In genomic region chr1:200306954-200307754, GRCh38 we compare ENCODE assay signal across 8 cellular contexts.
DNase-seq lines count a peak whose midpoint lies in the region; ATAC-seq and TF ChIP-seq lines count a peak whose summit lies in the region.

No MANE protein-coding gene starts in this region.

- ATAC-seq in GM21390 (IDR thresholded peaks at IDR 0.05; ENCODE audit: unreplicated experiment): peak; percentile 56

- no peak for TF ChIP-seq EP300 in esophagus muscularis mucosa (IDR thresholded peaks at IDR 0.05)

- no peaks in the 10 kb centered on the region for H3K36me3 ChIP-seq in esophagus muscularis mucosa

- no peak for TF ChIP-seq POLR2A in esophagus muscularis mucosa (IDR thresholded peaks at IDR 0.05; ENCODE audit: low read depth)

- 54% methylated on average over 8 of the region's 8 CpGs for WGBS in esophagus muscularis mucosa

- peak; percentile 16 for DNase-seq in activated CD4-positive, alpha-beta T cell treated with anti-CD3 and anti-CD28 coated beads for 48 hours
- no peak for DNase-seq in activated CD4-positive, alpha-beta T cell treated with anti-CD3 and anti-CD28 coated beads, Interleukin-2, amount 50 U/mL, for 4 hours
- DNase-seq in LNCaP clone FGC (ENCODE audit: low read depth) (peak; percentile 6), esophagus muscularis mucosa (ENCODE audit: extremely low spot score) (no peak), pons (ENCODE audit: low spot score) (peak; percentile 49)
- DNase-seq in T-helper 2 cell treated with Interferon-gamma antibody and Interleukin-4, amounts not matched to agents 5 μg/mL and 100 μg/mL, for 36 hours (ENCODE audit: low spot score): no peak
- no peak for DNase-seq in activated CD4-positive, CD25-positive, alpha-beta regulatory T cell treated with anti-CD3 and anti-CD28 coated beads, Interleukin-2, amount 50 U/mL, for 72 hours

- H3K27me3 ChIP-seq in esophagus muscularis mucosa: no peaks in the 10 kb centered on the region

- H3K27me3 Mint-ChIP-seq in T-helper 2 cell treated with Interferon-gamma antibody and Interleukin-4, amounts not matched to agents 5 μg/mL and 100 μg/mL, for 36 hours (ENCODE audit: low read depth): peaks cover 40% of the 10 kb centered on the region

- H3K36me3 Mint-ChIP-seq in T-helper 2 cell treated with Interferon-gamma antibody and Interleukin-4, amounts not matched to agents 5 μg/mL and 100 μg/mL, for 36 hours (ENCODE audit: low read depth): no peaks in the 10 kb centered on the region

- peaks cover 16% of the 10 kb centered on the region for H3K4me1 Mint-ChIP-seq in T-helper 2 cell treated with Interferon-gamma antibody and Interleukin-4, amounts not matched to agents 5 μg/mL and 100 μg/mL, for 36 hours (ENCODE audit: low read depth)

- no peak overlapping the region for H3K27ac ChIP-seq in esophagus muscularis mucosa (replicated peaks in 1 of 4)

- no peaks in the 10 kb centered on the region for H3K9me3 ChIP-seq in esophagus muscularis mucosa

- H3K4me3 Mint-ChIP-seq in T-helper 2 cell treated with Interferon-gamma antibody and Interleukin-4, amounts not matched to agents 5 μg/mL and 100 μg/mL, for 36 hours: peak overlapping the region; percentile 70

- peak; percentile 69 for TF ChIP-seq CTCF in LNCaP clone FGC (IDR thresholded peaks at IDR 0.05; ENCODE audit: control insufficient read depth, extremely low read depth, insufficient read depth)
- peak; percentile 62 to 88 (median 76) for TF ChIP-seq CTCF in esophagus muscularis mucosa (IDR thresholded peaks at IDR 0.05)

- H3K4me1 ChIP-seq in esophagus muscularis mucosa: peaks cover 5 to 12% (median 9%) of the 10 kb centered on the region in 4 donors

- H3K9me3 Mint-ChIP-seq in T-helper 2 cell treated with Interferon-gamma antibody and Interleukin-4, amounts not matched to agents 5 μg/mL and 100 μg/mL, for 36 hours: no peaks in the 10 kb centered on the region

- H3K4me3 ChIP-seq in LNCaP clone FGC (ENCODE audit: low read depth, low read length) (no peak overlapping the region), esophagus muscularis mucosa (no peak overlapping the region)

- H3K27ac Mint-ChIP-seq in T-helper 2 cell treated with Interferon-gamma antibody and Interleukin-4, amounts not matched to agents 5 μg/mL and 100 μg/mL, for 36 hours: peak overlapping the region; percentile 61

- intact Hi-C loops in esophagus muscularis mucosa (cut with DNase I): loop anchor here (10.0 kb wide), 2 partner anchors 178 to 622 kb away; no protein-coding TSS in a partner anchor

Comparison
In these comparisons a context has a peak if more than half of its experiments do, and no peak if none do; other contexts are left out.
1. DNase-seq: peak in activated CD4-positive, alpha-beta T cell treated with anti-CD3 and anti-CD28 coated beads for 48 hours (single experiment), LNCaP clone FGC (single experiment) and pons (single experiment); none in activated CD4-positive, alpha-beta T cell treated with anti-CD3 and anti-CD28 coated beads, Interleukin-2, amount 50 U/mL, for 4 hours (0 of 2), T-helper 2 cell treated with Interferon-gamma antibody and Interleukin-4, amounts not matched to agents 5 μg/mL and 100 μg/mL, for 36 hours (single experiment), esophagus muscularis mucosa (single experiment) and activated CD4-positive, CD25-positive, alpha-beta regulatory T cell treated with anti-CD3 and anti-CD28 coated beads, Interleukin-2, amount 50 U/mL, for 72 hours (single experiment).